In genomic region chr4:498328-498919, GRCh38 we compare ENCODE assay signal across 8 cellular contexts. TPM values are rescaled to one million over a fixed set of nuclear protein-coding genes. Genes with fewer than 3 reads are reported as not detected.
A peak's percentile ranks its signal among the peaks of the same experiment; 100 is the strongest.
DNase-seq lines count a peak whose midpoint lies in the region; ATAC-seq and TF ChIP-seq lines count a peak whose summit lies in the region.

No MANE protein-coding gene starts in this region.

- H2BK12ac ChIP-seq in H9 (ENCODE audit: insufficient read length, low read depth, low read length) = no peak overlapping the region

- H3K56ac ChIP-seq in H9 (ENCODE audit: insufficient read length, low read depth, low read length) = no peak overlapping the region

- H3K4me1 Mint-ChIP-seq in CD4-positive, alpha-beta memory T cell = peaks cover 25 to 65% (median 47%) of the 10 kb centered on the region in 4 donors
- H3K4me1 Mint-ChIP-seq in H9 = peaks cover 13 to 16% of the 10 kb centered on the region in 2 experiments

- no peaks in the 10 kb centered on the region for H4K20me1 ChIP-seq in H9 (ENCODE audit: control insufficient read depth, insufficient read depth, insufficient read length)

- H3K9me3 Mint-ChIP-seq in CD4-positive, alpha-beta memory T cell = peaks cover 0 to 35% (median 23%) of the 10 kb centered on the region in 8 donors
- peaks cover 39 to 40% of the 10 kb centered on the region in 2 experiments for H3K9me3 Mint-ChIP-seq in H9

- H3K27ac ChIP-seq in CD4-positive, alpha-beta memory T cell (ENCODE audit: low read depth, low read length) = peak overlapping the region; percentile 89
- H3K27ac ChIP-seq in H9 (ENCODE audit: insufficient read length, low read depth, low read length) (no peak overlapping the region), ovary (peak overlapping the region; percentile 74 to 76)

- no peak overlapping the region for H3T11ph ChIP-seq in H9 (ENCODE audit: low read length)

- no peak overlapping the region for H4K8ac ChIP-seq in H9 (replicated peaks; ENCODE audit: insufficient read length, low read depth, low read length)

- CTCF ChIA-PET in CD4-positive, alpha-beta memory T cell (lab: Charles Lee; ENCODE audit: partially characterized antibody) = no interaction called here

- H3K79me1 ChIP-seq in H9 (ENCODE audit: insufficient read depth, low read depth, low read length, poor library complexity, severe bottlenecking) = peaks cover 26% of the 10 kb centered on the region

- H2BK20ac ChIP-seq in H9 (ENCODE audit: low read depth, low read length, poor library complexity, severe bottlenecking) = no peak overlapping the region

- H2BK120ac ChIP-seq in H9 (ENCODE audit: low read depth, low read length, poor library complexity, severe bottlenecking) = no peak overlapping the region

- peak overlapping the region; percentile 93 to 97 (median 96) for H3K27ac Mint-ChIP-seq in CD4-positive, alpha-beta memory T cell
- peak overlapping the region in 2 of 3 experiments; percentile 86 to 99; a peak in 4 of 7 replicates for H3K27ac Mint-ChIP-seq in H9

- peaks cover 23% of the 10 kb centered on the region for H3K36me3 ChIP-seq in CD4-positive, alpha-beta memory T cell (ENCODE audit: insufficient read depth, low read length)
- H3K36me3 ChIP-seq in ovary = no peaks in the 10 kb centered on the region

- H2AK5ac ChIP-seq in H9 (ENCODE audit: insufficient read length, low read length) = no peak overlapping the region

- intact Hi-C loops in CD4-positive, alpha-beta memory T cell (cut with micrococcal nuclease) = loop anchor here (2.0 to 5.0 kb wide), 2 partner anchors 16 to 256 kb away; no protein-coding TSS in a partner anchor
- intact Hi-C loops in ovary (cut with DNase I) = loop anchor here in 1 of 4 donors (5.0 kb wide), 1 partner anchor 161 kb away; the partner anchor contains the start of gene ZNF141
- intact Hi-C loops in posterior cingulate gyrus (cut with DNase I) = no loop called here

- peak overlapping the region; percentile 92 to 95 (median 93) for H3K4me3 Mint-ChIP-seq in CD4-positive, alpha-beta memory T cell
- H3K4me3 Mint-ChIP-seq in H9 = peak overlapping the region; percentile 97 to 99

- no peak overlapping the region for H2BK15ac ChIP-seq in H9 (ENCODE audit: low read depth, low read length)

- H3K18ac ChIP-seq in H9 (ENCODE audit: insufficient read length, low read depth, low read length) = no peak overlapping the region

- no peaks in the 10 kb centered on the region for H3K27me3 Mint-ChIP-seq in CD4-positive, alpha-beta memory T cell
- H3K27me3 Mint-ChIP-seq in H9 (ENCODE audit: low read depth) = no peaks in the 10 kb centered on the region

- no peak overlapping the region for H2AFZ ChIP-seq in H9 (ENCODE audit: low read length)

- DNase-seq in CD4-positive, alpha-beta memory T cell = no peak
- DNase-seq in H9 (no peak), fibroblast of mammary gland (ENCODE audit: low read depth) (no peak), ovary (no peak), posterior cingulate gyrus (no peak), NCI-H2227 treated with DMSO at 0.1 percent for 48 hours (lab: John Stamatoyannopoulos, UW) (no peak)

- H3K23me2 ChIP-seq in H9 (ENCODE audit: insufficient read length, low read depth, low read length, poor library complexity, severe bottlenecking) = peaks cover 7% of the 10 kb centered on the region

- H3K4me2 ChIP-seq in H9 (ENCODE audit: insufficient read depth, insufficient read length, low read length) = peak overlapping the region; percentile 20

- TF ChIP-seq POLR2A in ovary (IDR thresholded peaks at IDR 0.05) = no peak

- peaks cover 59 to 70% of the 10 kb centered on the region in 2 donors for H3K36me3 Mint-ChIP-seq in CD4-positive, alpha-beta memory T cell
- peaks cover 44 to 68% (median 65%) of the 10 kb centered on the region in 3 experiments for H3K36me3 Mint-ChIP-seq in H9 (ENCODE audit: insufficient read depth in 1 of 3, low read depth in 3 of 3)

- H4K91ac ChIP-seq in H9 (ENCODE audit: insufficient read length, low read depth, low read length) = no peak overlapping the region

- ATAC-seq in SK-N-SH treated with all-trans-retinoic acid at 6 μM for 48 hours (peak; percentile 58), HG02610 (IDR thresholded peaks at IDR 0.05; ENCODE audit: unreplicated experiment) (no peak)

- peaks cover 0 to 10% of the 10 kb centered on the region in 2 donors for H3K9me3 ChIP-seq in CD4-positive, alpha-beta memory T cell (ENCODE audit: control insufficient read depth in 1 of 2, low read length in 2 of 2)
- H3K9me3 ChIP-seq in H9 (ENCODE audit: control insufficient read depth, low read depth, low read length) = no peaks in the 10 kb centered on the region
- no peaks in the 10 kb centered on the region for H3K9me3 ChIP-seq in ovary

- no peak overlapping the region for H3K23ac ChIP-seq in H9 (ENCODE audit: insufficient read length, low read depth, low read length)

- H3K4me1 ChIP-seq in CD4-positive, alpha-beta memory T cell (ENCODE audit: insufficient read depth, low read length) = peaks cover 22% of the 10 kb centered on the region
- peaks cover 4% of the 10 kb centered on the region; the same call in 1 of the 2 replicates for H3K4me1 ChIP-seq in H9 (ENCODE audit: insufficient read depth, low read length)
- peaks cover 10% of the 10 kb centered on the region for H3K4me1 ChIP-seq in ovary (ENCODE audit: insufficient read depth)

- H3K9ac ChIP-seq in H9 (ENCODE audit: extremely low read depth, insufficient read length, low read length) = peak overlapping the region; percentile 61

- no CpG with 5 or more reads among the region's 17 CpGs for WGBS in H9 (ENCODE audit: extremely low coverage, insufficient read length, low lambda C conversion rate)
- 6 to 8% (median 6%) methylated on average over 17 of the region's 17 CpGs for WGBS in ovary, 3 donors

- TF ChIP-seq CTCF in H9 (conservative IDR thresholded peaks at IDR 0.05) = no peak
- TF ChIP-seq CTCF in fibroblast of mammary gland (conservative IDR thresholded peaks at IDR 0.05; ENCODE audit: control insufficient read depth, insufficient read depth, low read depth, low read length) = no peak
- no peak for TF ChIP-seq CTCF in ovary (IDR thresholded peaks at IDR 0.05)

- peaks cover 20% of the 10 kb centered on the region; the same call in 1 of the 2 replicates for H3K79me2 ChIP-seq in H9 (ENCODE audit: insufficient read depth, low read length)

- POLR2A ChIA-PET in CD4-positive, alpha-beta memory T cell (lab: Charles Lee; ENCODE audit: partially characterized antibody) = interaction anchor here (1.3 to 4.3 kb wide), 3 partner anchors 25 to 162 kb away, joined by 3 to 42 read pairs (median 5); partner anchors contain the start of gene ZNF141

- H3K4me3 ChIP-seq in CD4-positive, alpha-beta memory T cell (ENCODE audit: low read length in 2 of 2) = peak overlapping the region in 1 of 2 donors; percentile 88
- H3K4me3 ChIP-seq in fibroblast of mammary gland (ENCODE audit: control insufficient read depth, low read depth, low read length) = peak overlapping the region; percentile 74
- peak overlapping the region; percentile 93 for H3K4me3 ChIP-seq in ovary

- TF ChIP-seq EP300 in ovary (IDR thresholded peaks at IDR 0.05) = no peak

- no peak overlapping the region for H3K14ac ChIP-seq in H9 (ENCODE audit: insufficient read depth, low read length)

- no peaks in the 10 kb centered on the region for H3K27me3 ChIP-seq in CD4-positive, alpha-beta memory T cell (ENCODE audit: insufficient read depth, low read length)
- no peaks in the 10 kb centered on the region for H3K27me3 ChIP-seq in H9 (ENCODE audit: insufficient read depth, low read length)
- no peaks in the 10 kb centered on the region for H3K27me3 ChIP-seq in ovary

- H3K4ac ChIP-seq in H9 (ENCODE audit: low read depth, low read length) = no peak overlapping the region

- H2BK5ac ChIP-seq in H9 (ENCODE audit: insufficient read length, low read length) = no peak overlapping the region

- H4K5ac ChIP-seq in H9 (ENCODE audit: insufficient read length, low read depth, low read length) = no peak overlapping the region

TF ChIP-seq in SK-N-SH treated with all-trans-retinoic acid at 6 μM for 48 hours, 23 proteins besides CTCF, POLR2A, EP300 and RAD21:
- TF ChIP-seq OSR1 (CRISPR knock-in tag; IDR thresholded peaks at IDR 0.05) (no peak), ZNF8 (CRISPR knock-in tag; IDR thresholded peaks at IDR 0.05) (peak; percentile 92)

RNA-seq across cellular contexts. Expression of gene ZNF721, which starts 0.5 kb away (rescaled TPM):
- 10 to 100 TPM; 67.7 to 73.4 TPM for total RNA-seq in CD4-positive, alpha-beta memory T cell
- polyA plus RNA-seq in CD4-positive, alpha-beta memory T cell = 10 to 100 TPM; 30.8 to 40.4 TPM
- total RNA-seq in H9 (2021) (95.8 and 97.8 TPM in 2 replicates), ovary (10 to 100 TPM; 28.2 to 38.8 (median 31.9) TPM)
- 10 to 100 TPM; 13.7 to 15.5 TPM for polyA plus RNA-seq in ovary

RNA-seq across cellular contexts. Expression of gene PIGG, which starts 0.6 kb away (rescaled TPM):
- 100 to 1,000 TPM in 1 of 2 experiments, 10 to 100 TPM in 1; 97.3 to 105 TPM for total RNA-seq in CD4-positive, alpha-beta memory T cell
- 10 to 100 TPM; 15.5 to 27.8 TPM for polyA plus RNA-seq in CD4-positive, alpha-beta memory T cell
- total RNA-seq in H9 (2021) (39.0 and 45.5 TPM in 2 replicates), ovary (10 to 100 TPM; 32.3 to 61.3 (median 49.8) TPM)
- polyA plus RNA-seq in ovary = 10 to 100 TPM; 31.5 to 38.1 TPM
